In the genomic region with DNA sequence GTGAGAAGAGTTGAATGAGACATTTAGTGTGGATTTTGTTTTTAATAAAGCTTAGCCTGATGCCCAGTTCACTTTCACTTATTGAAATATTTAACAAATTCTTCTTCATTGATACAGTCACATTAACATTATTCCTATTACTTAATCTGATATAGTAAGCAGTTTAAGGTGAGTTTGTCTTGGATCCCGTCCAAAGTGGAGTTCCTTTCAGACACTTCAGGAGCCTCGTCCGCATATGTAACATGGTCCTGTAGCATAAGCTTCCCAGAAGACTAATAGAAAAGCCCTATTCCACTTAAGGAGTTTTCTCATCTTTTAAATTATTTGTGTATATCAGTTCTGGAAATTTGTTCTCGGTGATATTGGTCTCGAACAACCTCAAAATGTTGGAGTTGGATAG, we compare ENCODE assay signal across 22 cellular contexts. TPM values are rescaled to one million over a fixed set of nuclear protein-coding genes. Genes with fewer than 3 reads are reported as not detected.
DNase-seq lines count a peak whose midpoint lies in the region; ATAC-seq and TF ChIP-seq lines count a peak whose summit lies in the region.
"Had no signal": no experiment of that assay in that cellular context is flagged by ENCODE, and none has a peak within 500 bp of the region (broad histone marks: within the 10 kb centered on the region; RNA-seq: fewer than 3 reads in every experiment).

No MANE protein-coding gene starts in this region.

- POLR2A ChIA-PET in activated CD4-positive, alpha-beta memory T cell treated with anti-CD3 and anti-CD28 coated beads, Interleukin-2, amount 10 ng/mL, durations not matched to agents 7 days and 5 days (lab: Charles Lee): no interaction called here

- H3K4me3 ChIP-seq in choroid plexus epithelial cell (ENCODE audit: low read depth, low read length): no peak overlapping the region
- H3K4me3 ChIP-seq: cardiac muscle cell, dorsolateral prefrontal cortex, heart right ventricle, thyroid gland had no signal

- no peaks in the 10 kb centered on the region for H3K4me1 Mint-ChIP-seq in activated T-helper 17 cell treated with anti-CD3 and anti-CD28 coated beads, Interleukin-2, amount 50 U/mL, for 72 hours
- no peaks in the 10 kb centered on the region for H3K4me1 Mint-ChIP-seq in natural killer cell treated with Interleukin-12 subunit alpha and Interleukin-12 subunit beta and Interleukin-15 and Interleukin-18, amount 100 ng/mL, for 72 hours (ENCODE audit: low read depth in 2 of 2)
- no peaks in the 10 kb centered on the region for H3K4me1 Mint-ChIP-seq in activated CD4-positive, alpha-beta memory T cell treated with anti-CD3 and anti-CD28 coated beads, Interleukin-2, amount 10 ng/mL, durations not matched to agents 7 days and 5 days
- H3K4me1 Mint-ChIP-seq: CD4-positive, CD25-positive, alpha-beta regulatory T cell; naive thymus-derived CD8-positive, alpha-beta T cell had no signal

- H3K27me3 Mint-ChIP-seq in activated T-helper 17 cell treated with anti-CD3 and anti-CD28 coated beads, Interleukin-2, amount 50 U/mL, for 72 hours: no peaks in the 10 kb centered on the region
- H3K27me3 Mint-ChIP-seq in natural killer cell treated with Interleukin-12 subunit alpha and Interleukin-12 subunit beta and Interleukin-15 and Interleukin-18, amount 100 ng/mL, for 72 hours: no peaks in the 10 kb centered on the region
- H3K27me3 Mint-ChIP-seq in activated CD4-positive, alpha-beta memory T cell treated with anti-CD3 and anti-CD28 coated beads, Interleukin-2, amount 10 ng/mL, durations not matched to agents 7 days and 5 days: no peaks in the 10 kb centered on the region
- H3K27me3 Mint-ChIP-seq: activated T-cell treated with anti-CD3 and anti-CD28 coated beads, Interleukin-2, amount 50 U/mL, for 24 hours; CD4-positive, CD25-positive, alpha-beta regulatory T cell; naive thymus-derived CD8-positive, alpha-beta T cell; stimulated activated naive CD8-positive, alpha-beta T cell treated with anti-CD3 and anti-CD28 coated beads, Interleukin-15, Interleukin-2, amounts not matched to agents 100 ng/mL and 50 ng/mL, for 24 hours had no signal

- H3K9me3 Mint-ChIP-seq in activated T-helper 17 cell treated with anti-CD3 and anti-CD28 coated beads, Interleukin-2, amount 50 U/mL, for 72 hours: no peaks in the 10 kb centered on the region
- H3K9me3 Mint-ChIP-seq in natural killer cell treated with Interleukin-12 subunit alpha and Interleukin-12 subunit beta and Interleukin-15 and Interleukin-18, amount 100 ng/mL, for 72 hours: no peaks in the 10 kb centered on the region
- no peaks in the 10 kb centered on the region for H3K9me3 Mint-ChIP-seq in activated CD4-positive, alpha-beta memory T cell treated with anti-CD3 and anti-CD28 coated beads, Interleukin-2, amount 10 ng/mL, durations not matched to agents 7 days and 5 days
- H3K9me3 Mint-ChIP-seq: activated T-cell treated with anti-CD3 and anti-CD28 coated beads, Interleukin-2, amount 50 U/mL, for 24 hours; CD4-positive, CD25-positive, alpha-beta regulatory T cell; naive thymus-derived CD8-positive, alpha-beta T cell; stimulated activated naive CD8-positive, alpha-beta T cell treated with anti-CD3 and anti-CD28 coated beads, Interleukin-15, Interleukin-2, amounts not matched to agents 100 ng/mL and 50 ng/mL, for 24 hours had no signal

- CTCF ChIA-PET in activated CD4-positive, alpha-beta memory T cell treated with anti-CD3 and anti-CD28 coated beads, Interleukin-2, amount 10 ng/mL, durations not matched to agents 7 days and 5 days (lab: Charles Lee): interaction anchor here (0.9 to 1.6 kb wide), 3 partner anchors 9 to 917 kb away, joined by 3 to 7 read pairs (median 6); no protein-coding TSS in a partner anchor

- H3K4me3 Mint-ChIP-seq in activated T-helper 17 cell treated with anti-CD3 and anti-CD28 coated beads, Interleukin-2, amount 50 U/mL, for 72 hours: no peak overlapping the region
- H3K4me3 Mint-ChIP-seq in natural killer cell treated with Interleukin-12 subunit alpha and Interleukin-12 subunit beta and Interleukin-15 and Interleukin-18, amount 100 ng/mL, for 72 hours: no peak overlapping the region
- no peak overlapping the region for H3K4me3 Mint-ChIP-seq in activated CD4-positive, alpha-beta memory T cell treated with anti-CD3 and anti-CD28 coated beads, Interleukin-2, amount 10 ng/mL, durations not matched to agents 7 days and 5 days
- H3K4me3 Mint-ChIP-seq: activated T-cell treated with anti-CD3 and anti-CD28 coated beads, Interleukin-2, amount 50 U/mL, for 24 hours; CD4-positive, CD25-positive, alpha-beta regulatory T cell; naive thymus-derived CD8-positive, alpha-beta T cell; stimulated activated naive CD8-positive, alpha-beta T cell treated with anti-CD3 and anti-CD28 coated beads, Interleukin-15, Interleukin-2, amounts not matched to agents 100 ng/mL and 50 ng/mL, for 24 hours had no signal

- TF ChIP-seq CTCF in choroid plexus epithelial cell (conservative IDR thresholded peaks at IDR 0.05; ENCODE audit: low read depth, low read length): no peak

- no peak for ATAC-seq in activated T-helper 17 cell treated with anti-CD3 and anti-CD28 coated beads, Interleukin-2, amount 50 U/mL, for 72 hours (replicated peaks)
- ATAC-seq in natural killer cell treated with Interleukin-12 subunit alpha and Interleukin-12 subunit beta and Interleukin-15 and Interleukin-18, amount 100 ng/mL, for 72 hours: no peak
- ATAC-seq: heart right ventricle; naive thymus-derived CD8-positive, alpha-beta T cell; right cardiac atrium; Right ventricle myocardium inferior had no signal

- no peaks in the 10 kb centered on the region for H3K36me3 Mint-ChIP-seq in activated T-helper 17 cell treated with anti-CD3 and anti-CD28 coated beads, Interleukin-2, amount 50 U/mL, for 72 hours (ENCODE audit: low read depth)
- H3K36me3 Mint-ChIP-seq in natural killer cell treated with Interleukin-12 subunit alpha and Interleukin-12 subunit beta and Interleukin-15 and Interleukin-18, amount 100 ng/mL, for 72 hours: no peaks in the 10 kb centered on the region
- no peaks in the 10 kb centered on the region for H3K36me3 Mint-ChIP-seq in activated CD4-positive, alpha-beta memory T cell treated with anti-CD3 and anti-CD28 coated beads, Interleukin-2, amount 10 ng/mL, durations not matched to agents 7 days and 5 days (ENCODE audit: low read depth)
- H3K36me3 Mint-ChIP-seq: CD4-positive, CD25-positive, alpha-beta regulatory T cell; naive thymus-derived CD8-positive, alpha-beta T cell had no signal

- DNase-seq in DMS53 treated with DMSO at 0.1 percent for 48 hours (lab: John Stamatoyannopoulos, UW; ENCODE audit: unreplicated experiment) (peak; percentile 41), NCI-H1417 (lab: John Stamatoyannopoulos, UW) (peak; percentile 8 to 85 (median 54)), NCI-H510A treated with DMSO at 0.1 percent for 48 hours (lab: John Stamatoyannopoulos, UW) (peak; percentile 67), choroid plexus epithelial cell (ENCODE audit: low read depth) (peak; percentile 32)
- no peak for DNase-seq in natural killer cell treated with Interleukin-12 subunit alpha and Interleukin-12 subunit beta and Interleukin-15 and Interleukin-18, amount 100 ng/mL, for 72 hours (ENCODE audit: low spot score)
- no peak for DNase-seq in activated CD4-positive, alpha-beta memory T cell treated with anti-CD3 and anti-CD28 coated beads, Interleukin-2, amount 10 ng/mL, durations not matched to agents 7 days and 5 days
- DNase-seq: activated CD4-positive, alpha-beta T cell treated with anti-CD3 and anti-CD28 coated beads for 1 hour; activated CD8-positive, alpha-beta memory T cell treated with anti-CD3 and anti-CD28 coated beads for 24 hours; activated naive CD4-positive, alpha-beta T cell treated with Interleukin-2 at 50 U/mL for 16 hours; activated T-cell treated with anti-CD3 and anti-CD28 coated beads, Interleukin-2, amount 50 U/mL, for 24 hours; dorsolateral prefrontal cortex; heart right ventricle; KG1; right cardiac atrium; stimulated activated CD4-positive, alpha-beta T cell treated with anti-CD3 and anti-CD28 coated beads, Interleukin-12 subunit alpha, Interleukin-12 subunit beta, amount 100 ng/mL, for 4 hours; thyroid gland had no signal

- no peak overlapping the region for H3K27ac Mint-ChIP-seq in activated T-helper 17 cell treated with anti-CD3 and anti-CD28 coated beads, Interleukin-2, amount 50 U/mL, for 72 hours
- no peak overlapping the region for H3K27ac Mint-ChIP-seq in natural killer cell treated with Interleukin-12 subunit alpha and Interleukin-12 subunit beta and Interleukin-15 and Interleukin-18, amount 100 ng/mL, for 72 hours
- no peak overlapping the region for H3K27ac Mint-ChIP-seq in activated CD4-positive, alpha-beta memory T cell treated with anti-CD3 and anti-CD28 coated beads, Interleukin-2, amount 10 ng/mL, durations not matched to agents 7 days and 5 days
- H3K27ac Mint-ChIP-seq: activated T-cell treated with anti-CD3 and anti-CD28 coated beads, Interleukin-2, amount 50 U/mL, for 24 hours; CD4-positive, CD25-positive, alpha-beta regulatory T cell; stimulated activated naive CD8-positive, alpha-beta T cell treated with anti-CD3 and anti-CD28 coated beads, Interleukin-15, Interleukin-2, amounts not matched to agents 100 ng/mL and 50 ng/mL, for 24 hours had no signal

RNA-seq across cellular contexts. Expression of gene MLF1, which starts 39.7 kb away (rescaled TPM):
- 1 to 10 TPM; 1.9 to 3.1 TPM for total RNA-seq in activated T-helper 17 cell treated with anti-CD3 and anti-CD28 coated beads, Interleukin-2, amount 50 U/mL, for 72 hours
- total RNA-seq in natural killer cell treated with Interleukin-12 subunit alpha and Interleukin-12 subunit beta and Interleukin-15 and Interleukin-18, amount 100 ng/mL, for 72 hours: under 1 TPM; 0.67 to 0.86 TPM
- 1 to 10 TPM; 1.0 to 1.5 TPM for total RNA-seq in activated CD4-positive, alpha-beta memory T cell treated with anti-CD3 and anti-CD28 coated beads, Interleukin-2, amount 10 ng/mL, durations not matched to agents 7 days and 5 days

Comparison
In these comparisons a context has a peak if more than half of its experiments do, and no peak if none do; other contexts are left out.
1. DNase-seq: peak in DMS53 treated with DMSO at 0.1 percent for 48 hours (single experiment), NCI-H1417 (3 of 3), NCI-H510A treated with DMSO at 0.1 percent for 48 hours (single experiment) and choroid plexus epithelial cell (single experiment); none in natural killer cell treated with Interleukin-12 subunit alpha and Interleukin-12 subunit beta and Interleukin-15 and Interleukin-18, amount 100 ng/mL, for 72 hours (single experiment) and activated CD4-positive, alpha-beta memory T cell treated with anti-CD3 and anti-CD28 coated beads, Interleukin-2, amount 10 ng/mL, durations not matched to agents 7 days and 5 days (single experiment).